ENCODE assay signal across 26 cellular contexts in genomic region chr9:114446672-114447450, GRCh38. TPM values are rescaled to one million over a fixed set of nuclear protein-coding genes. Genes with fewer than 3 reads are reported as not detected.
DNase-seq lines count a peak whose midpoint lies in the region; ATAC-seq and TF ChIP-seq lines count a peak whose summit lies in the region.
"Had no signal": no experiment of that assay in that cellular context is flagged by ENCODE, and none has a peak within 500 bp of the region (broad histone marks: within the 10 kb centered on the region; RNA-seq: fewer than 3 reads in every experiment).

No MANE protein-coding gene starts in this region.

- no peak overlapping the region for H3K9ac ChIP-seq in endodermal cell (ENCODE audit: extremely low read depth, low read length, poor library complexity, severe bottlenecking)
- H3K9ac ChIP-seq: BLaER1, parathyroid adenoma had no signal

- no peaks in the 10 kb centered on the region for H3K27me3 ChIP-seq in CD4-positive, CD25-positive, alpha-beta regulatory T cell (ENCODE audit: control insufficient read depth, insufficient read depth, low read length)
- no peaks in the 10 kb centered on the region for H3K27me3 ChIP-seq in endodermal cell (ENCODE audit: control insufficient read depth, insufficient read depth, low read length, poor library complexity, severe bottlenecking)
- no peaks in the 10 kb centered on the region for H3K27me3 ChIP-seq in ovary
- H3K27me3 ChIP-seq: BLaER1, transverse colon had no signal

- TF ChIP-seq POLR2A in ovary (IDR thresholded peaks at IDR 0.05): no peak

- TF ChIP-seq EP300 in ovary (IDR thresholded peaks at IDR 0.05): no peak

- no peaks in the 10 kb centered on the region for H3K9me3 ChIP-seq in CD4-positive, CD25-positive, alpha-beta regulatory T cell (ENCODE audit: control insufficient read depth in 2 of 2, low read length in 2 of 2)
- H3K9me3 ChIP-seq in endodermal cell (ENCODE audit: control insufficient read depth, low read length) (no peaks in the 10 kb centered on the region), ovary (no peaks in the 10 kb centered on the region)
- H3K9me3 ChIP-seq: transverse colon had no signal

- H3K27ac ChIP-seq in CD4-positive, CD25-positive, alpha-beta regulatory T cell (ENCODE audit: insufficient read depth, low read length, poor library complexity, severe bottlenecking): no peak overlapping the region
- no peak overlapping the region for H3K27ac ChIP-seq in endodermal cell (ENCODE audit: low read depth, low read length)
- H3K27ac ChIP-seq in substantia nigra (ENCODE audit: low read depth, low read length, poor library complexity, severe bottlenecking): peak overlapping the region; percentile 22
- peak overlapping the region in 1 of 2 donors; percentile 1 for H3K27ac ChIP-seq in ovary
- H3K27ac ChIP-seq: BLaER1, parathyroid adenoma, transverse colon had no signal

- H3K4me3 Mint-ChIP-seq in CD4-positive, CD25-positive, alpha-beta regulatory T cell: no peak overlapping the region
- H3K4me3 Mint-ChIP-seq in endodermal cell: no peak overlapping the region
- H3K4me3 Mint-ChIP-seq: activated CD8-positive, alpha-beta memory T cell treated with anti-CD3 and anti-CD28 coated beads, Interleukin-2, amount 10 ng/mL, durations not matched to agents 7 days and 5 days; activated naive CD4-positive, alpha-beta T cell treated with anti-CD3 and anti-CD28 coated beads, Interleukin-2, amount 10 ng/mL, durations not matched to agents 7 days and 5 days; activated T-helper 1 cell treated with anti-CD3 and anti-CD28 coated beads, Interleukin-12 subunit alpha, Interleukin-12 subunit beta, Interleukin-2, Interleukin-4 antibody, amounts not matched to agents 30 ng/mL and 10 ng/mL and 1 ng/mL, durations not matched to agents 14 hours and 24 hours and 36 hours; natural killer cell; T-helper 1 cell treated with Interleukin-12 subunit alpha and Interleukin-12 subunit beta and Interleukin-4 antibody, amounts not matched to agents 30 μg/mL and 1 μg/mL, for 36 hours had no signal

- peaks cover 0 to 25% (median 11%) of the 10 kb centered on the region in 4 donors for H3K4me1 Mint-ChIP-seq in CD4-positive, CD25-positive, alpha-beta regulatory T cell
- no peaks in the 10 kb centered on the region for H3K4me1 Mint-ChIP-seq in endodermal cell

- DNase-seq in CD4-positive, CD25-positive, alpha-beta regulatory T cell: no peak
- DNase-seq in endodermal cell: peak; percentile 41
- DNase-seq in substantia nigra (lab: John Stamatoyannopoulos, UW): no peak
- DNase-seq in ovary: no peak
- DNase-seq in activated CD4-positive, alpha-beta T cell treated with anti-CD3 and anti-CD28 coated beads for 1 hour: no peak
- DNase-seq in COR-L47 (lab: John Stamatoyannopoulos, UW): no peak
- no peak for DNase-seq in head of caudate nucleus
- DNase-seq: activated CD4-positive, alpha-beta T cell treated with anti-CD3 and anti-CD28 coated beads for 48 hours; activated CD8-positive, alpha-beta memory T cell treated with anti-CD3 and anti-CD28 coated beads, Interleukin-2, amount 10 ng/mL, durations not matched to agents 7 days and 5 days; activated naive CD4-positive, alpha-beta T cell treated with anti-CD3 and anti-CD28 coated beads, Interleukin-2, amount 10 ng/mL, durations not matched to agents 7 days and 5 days; central memory CD4-positive, alpha-beta T cell; DMS79 treated with DMSO at 0.1 percent for 48 hours; GOT3; natural killer cell; NCI-H187; NCI-H526; right cardiac atrium; stimulated activated CD4-positive, alpha-beta T cell treated with anti-CD3 and anti-CD28 coated beads, Interleukin-12 subunit alpha, Interleukin-12 subunit beta, amount 100 ng/mL, for 4 hours; stimulated activated CD4-positive, alpha-beta T cell treated with anti-CD3 and anti-CD28 coated beads, Interleukin-4, amount 100 ng/mL, for 24 hours; stimulated activated naive CD8-positive, alpha-beta T cell treated with anti-CD3 and anti-CD28 coated beads, Interleukin-15, Interleukin-2, amounts not matched to agents 100 U/mL and 50 U/mL, for 24 hours; transverse colon had no signal

- H3K36me3 Mint-ChIP-seq in CD4-positive, CD25-positive, alpha-beta regulatory T cell: no peaks in the 10 kb centered on the region
- H3K36me3 Mint-ChIP-seq in endodermal cell (ENCODE audit: low read depth): no peaks in the 10 kb centered on the region
- H3K36me3 Mint-ChIP-seq: activated CD8-positive, alpha-beta memory T cell treated with anti-CD3 and anti-CD28 coated beads, Interleukin-2, amount 10 ng/mL, durations not matched to agents 7 days and 5 days; activated naive CD4-positive, alpha-beta T cell treated with anti-CD3 and anti-CD28 coated beads, Interleukin-2, amount 10 ng/mL, durations not matched to agents 7 days and 5 days; natural killer cell had no signal

- no peak overlapping the region for H3K4me3 ChIP-seq in CD4-positive, CD25-positive, alpha-beta regulatory T cell (ENCODE audit: low read depth, low read length)
- no peak overlapping the region for H3K4me3 ChIP-seq in endodermal cell (ENCODE audit: low read length)
- H3K4me3 ChIP-seq in ovary: no peak overlapping the region
- H3K4me3 ChIP-seq: BLaER1, transverse colon had no signal

- TF ChIP-seq CTCF in endodermal cell (conservative IDR thresholded peaks at IDR 0.05) (no peak), ovary (IDR thresholded peaks at IDR 0.05) (no peak)

- H3K27ac Mint-ChIP-seq in CD4-positive, CD25-positive, alpha-beta regulatory T cell: peak overlapping the region; percentile 0 to 39 (median 34)
- H3K27ac Mint-ChIP-seq in endodermal cell: no peak overlapping the region
- H3K27ac Mint-ChIP-seq: activated CD8-positive, alpha-beta memory T cell treated with anti-CD3 and anti-CD28 coated beads, Interleukin-2, amount 10 ng/mL, durations not matched to agents 7 days and 5 days; activated naive CD4-positive, alpha-beta T cell treated with anti-CD3 and anti-CD28 coated beads, Interleukin-2, amount 10 ng/mL, durations not matched to agents 7 days and 5 days; activated T-helper 1 cell treated with anti-CD3 and anti-CD28 coated beads, Interleukin-12 subunit alpha, Interleukin-12 subunit beta, Interleukin-2, Interleukin-4 antibody, amounts not matched to agents 30 ng/mL and 10 ng/mL and 1 ng/mL, durations not matched to agents 14 hours and 24 hours and 36 hours; T-helper 1 cell treated with Interleukin-12 subunit alpha and Interleukin-12 subunit beta and Interleukin-4 antibody, amounts not matched to agents 30 μg/mL and 1 μg/mL, for 36 hours had no signal

- peaks cover 12% of the 10 kb centered on the region for H3K4me1 ChIP-seq in CD4-positive, CD25-positive, alpha-beta regulatory T cell (ENCODE audit: control insufficient read depth, insufficient read depth, low read length, poor library complexity, severe bottlenecking)
- H3K4me1 ChIP-seq in endodermal cell (ENCODE audit: control insufficient read depth, insufficient read depth, low read length) (no peaks in the 10 kb centered on the region), ovary (ENCODE audit: insufficient read depth) (peaks cover 9% of the 10 kb centered on the region)
- H3K4me1 ChIP-seq: parathyroid adenoma, transverse colon had no signal

- H3K9me3 Mint-ChIP-seq in CD4-positive, CD25-positive, alpha-beta regulatory T cell: peaks cover 0 to 4% (median 0%) of the 10 kb centered on the region in 7 donors
- no peaks in the 10 kb centered on the region for H3K9me3 Mint-ChIP-seq in endodermal cell
- H3K9me3 Mint-ChIP-seq: activated naive CD4-positive, alpha-beta T cell treated with anti-CD3 and anti-CD28 coated beads, Interleukin-2, amount 10 ng/mL, durations not matched to agents 7 days and 5 days; activated T-helper 1 cell treated with anti-CD3 and anti-CD28 coated beads, Interleukin-12 subunit alpha, Interleukin-12 subunit beta, Interleukin-2, Interleukin-4 antibody, amounts not matched to agents 30 ng/mL and 10 ng/mL and 1 ng/mL, durations not matched to agents 14 hours and 24 hours and 36 hours; natural killer cell; T-helper 1 cell treated with Interleukin-12 subunit alpha and Interleukin-12 subunit beta and Interleukin-4 antibody, amounts not matched to agents 30 μg/mL and 1 μg/mL, for 36 hours had no signal

- ATAC-seq in CD4-positive, CD25-positive, alpha-beta regulatory T cell (ENCODE audit: low read depth in 2 of 2): no peak
- peak; percentile 23; the same call in 1 of the 3 replicates for ATAC-seq in SK-N-SH treated with all-trans-retinoic acid at 6 μM for 48 hours
- ATAC-seq: activated CD8-positive, alpha-beta memory T cell treated with anti-CD3 and anti-CD28 coated beads, Interleukin-2, amount 10 ng/mL, durations not matched to agents 7 days and 5 days; natural killer cell; right cardiac atrium; stimulated activated naive CD8-positive, alpha-beta T cell treated with anti-CD3 and anti-CD28 coated beads, Interleukin-15, Interleukin-2, amounts not matched to agents 100 U/mL and 50 U/mL, for 24 hours had no signal

- intact Hi-C loops in ovary (cut with DNase I) (no loop called here), head of caudate nucleus (cut with DNase I) (no loop called here)

- no peaks in the 10 kb centered on the region for H3K36me3 ChIP-seq in CD4-positive, CD25-positive, alpha-beta regulatory T cell (ENCODE audit: control insufficient read depth, insufficient read depth, low read length)
- H3K36me3 ChIP-seq in endodermal cell (ENCODE audit: control insufficient read depth, insufficient read depth, low read length) (no peaks in the 10 kb centered on the region), ovary (no peaks in the 10 kb centered on the region)
- H3K36me3 ChIP-seq: BLaER1, transverse colon had no signal

- H3K27me3 Mint-ChIP-seq in CD4-positive, CD25-positive, alpha-beta regulatory T cell: no peaks in the 10 kb centered on the region
- no peaks in the 10 kb centered on the region for H3K27me3 Mint-ChIP-seq in endodermal cell (ENCODE audit: insufficient read depth)
- H3K27me3 Mint-ChIP-seq: activated CD8-positive, alpha-beta memory T cell treated with anti-CD3 and anti-CD28 coated beads, Interleukin-2, amount 10 ng/mL, durations not matched to agents 7 days and 5 days had no signal

- 82 to 84% methylated on average over 3 to 8 of the region's 8 CpGs for WGBS in endodermal cell (ENCODE audit: insufficient coverage in 1 of 2, insufficient read length in 1 of 2), 2 experiments
- WGBS in ovary, 3 donors: 58 to 61% (median 58%) methylated on average over 8 of the region's 8 CpGs

TF ChIP-seq in SK-N-SH treated with all-trans-retinoic acid at 6 μM for 48 hours, 23 proteins besides CTCF, POLR2A, EP300 and RAD21 (continues in another document):
- TF ChIP-seq ZFP3 (CRISPR knock-in tag; IDR thresholded peaks at IDR 0.05): no peak

RNA-seq across cellular contexts. Expression of gene WHRN, which starts 58.4 kb away (rescaled TPM):
- total RNA-seq in CD4-positive, CD25-positive, alpha-beta regulatory T cell: 24.2 TPM
- 1 to 10 TPM in 3 of 4 donors, under 1 TPM in 1; 1.00 to 1.5 (median 1.4) TPM for polyA plus RNA-seq in CD4-positive, CD25-positive, alpha-beta regulatory T cell
- total RNA-seq in endodermal cell (10 to 100 TPM in 1 of 2 donors, 1 to 10 TPM in 1; 7.0 to 12.8 TPM), ovary (10 to 100 TPM; 13.4 to 28.5 (median 25.6) TPM)
- polyA plus RNA-seq in endodermal cell (2013, experiment 1 of 2): 17.9 TPM
- polyA plus RNA-seq in endodermal cell (2013, experiment 2 of 2): 16.1 TPM
- polyA plus RNA-seq in ovary: 10 to 100 TPM in 1 of 2 donors, 1 to 10 TPM in 1; 1.7 to 10.4 TPM

RNA-seq across cellular contexts. Expression of gene AKNA, which starts 59.1 kb away (rescaled TPM):
- 381 TPM for total RNA-seq in CD4-positive, CD25-positive, alpha-beta regulatory T cell
- polyA plus RNA-seq in CD4-positive, CD25-positive, alpha-beta regulatory T cell: 10 to 100 TPM; 11.9 to 16.6 (median 14.5) TPM
- total RNA-seq in endodermal cell (10 to 100 TPM; 12.2 to 15.4 TPM), ovary (100 to 1,000 TPM in 1 of 7 donors, 10 to 100 TPM in 6; 21.1 to 123 (median 39.7) TPM)
- polyA plus RNA-seq in endodermal cell (2013, experiment 1 of 2): 16.6 TPM
- 16.2 TPM for polyA plus RNA-seq in endodermal cell (2013, experiment 2 of 2)
- polyA plus RNA-seq in ovary: 10 to 100 TPM; 12.9 to 24.5 TPM
